Comparison of ENCODE assay signal across 8 cellular contexts in genomic region chr12:47757840-47758583, GRCh38. TPM values are rescaled to one million over a fixed set of nuclear protein-coding genes. Genes with fewer than 3 reads are reported as not detected.
DNase-seq lines count a peak whose midpoint lies in the region; ATAC-seq and TF ChIP-seq lines count a peak whose summit lies in the region.

No MANE protein-coding gene starts in this region.

- TF ChIP-seq EP300 in stomach (IDR thresholded peaks at IDR 0.05), result no peak

- no peak overlapping the region for H3K4me3 ChIP-seq in KMS-11 (IDR thresholded peaks at IDR 0.05; ENCODE audit: insufficient read depth, low read depth, low read length)
- H3K4me3 ChIP-seq in stomach, result peak overlapping the region; percentile 57 to 75 (median 60)

- H3K79me2 ChIP-seq in KMS-11 (ENCODE audit: insufficient read depth, low read depth), result no peaks in the 10 kb centered on the region

- H3K9me3 Mint-ChIP-seq in brain, result peaks cover 0 to 2% (median 0%) of the 10 kb centered on the region in 5 experiments

- H3K27ac Mint-ChIP-seq in brain, result peak overlapping the region; percentile 21 to 83 (median 71)

- ATAC-seq in HG02981 (IDR thresholded peaks at IDR 0.05; ENCODE audit: unreplicated experiment) (no peak), HG03095 (IDR thresholded peaks at IDR 0.05; ENCODE audit: unreplicated experiment) (no peak)

- DNase-seq in kidney tubule cell (ENCODE audit: low spot score), result peak; percentile 62
- peak; percentile 52 for DNase-seq in stomach
- no peak for DNase-seq in MV-4-11 (lab: John Stamatoyannopoulos, UW)
- no peak for DNase-seq in DMS 273 (lab: John Stamatoyannopoulos, UW; ENCODE audit: unreplicated experiment)

- H3K27me3 ChIP-seq in KMS-11 (ENCODE audit: insufficient read depth, low read depth) (no peaks in the 10 kb centered on the region), stomach (no peaks in the 10 kb centered on the region)

- H3K9me3 ChIP-seq in stomach, result no peaks in the 10 kb centered on the region

- H3K9ac ChIP-seq in KMS-11, result peak overlapping the region; percentile 69; the same call in 1 of the 2 replicates

- peaks cover 3% of the 10 kb centered on the region for H3K27me3 Mint-ChIP-seq in brain

- H3K27ac ChIP-seq in KMS-11 (no peak overlapping the region), stomach (peak overlapping the region; percentile 86 to 88 (median 88))

- H3K4me3 Mint-ChIP-seq in brain, result peak overlapping the region; percentile 75 to 81 (median 77)

- no peaks in the 10 kb centered on the region for H3K36me3 Mint-ChIP-seq in brain

- WGBS in stomach, 5 donors, result 23 to 47% (median 27%) methylated on average over 9 to 20 of the region's 20 CpGs

- TF ChIP-seq CTCF in KMS-11 (conservative IDR thresholded peaks at IDR 0.05; ENCODE audit: low read depth, low read length) (no peak), brain (conservative IDR thresholded peaks at IDR 0.05) (no peak), stomach (IDR thresholded peaks at IDR 0.05) (no peak)

- peak overlapping the region; percentile 94; the same call in 1 of the 2 replicates for H2AFZ ChIP-seq in KMS-11 (ENCODE audit: low read depth)

- intact Hi-C loops in stomach (cut with DNase I; ENCODE audit: low total_unique reads), result no loop called here

- H4K20me1 ChIP-seq in KMS-11 (ENCODE audit: insufficient read depth), result no peaks in the 10 kb centered on the region

- H3K4me1 Mint-ChIP-seq in brain, result peaks cover 62% of the 10 kb centered on the region

- TF ChIP-seq POLR2A in stomach (IDR thresholded peaks at IDR 0.05), result no peak

- H3K4me1 ChIP-seq in KMS-11 (ENCODE audit: low read depth, poor library complexity, severe bottlenecking) (peaks cover 64% of the 10 kb centered on the region), stomach (peaks cover 51 to 70% (median 67%) of the 10 kb centered on the region in 4 donors)

- no peaks in the 10 kb centered on the region for H3K36me3 ChIP-seq in KMS-11 (ENCODE audit: insufficient read depth)
- H3K36me3 ChIP-seq in stomach, result no peaks in the 10 kb centered on the region

- peak overlapping the region; percentile 74 for H3K4me2 ChIP-seq in KMS-11

RNA-seq across cellular contexts. Expression of gene RAPGEF3, which starts 0.7 kb away (rescaled TPM):
- polyA plus RNA-seq in brain (ENCODE audit: insufficient read depth, low read depth, low replicate concordance) (10.3 TPM), stomach (10 to 100 TPM; 21.2 to 33.1 (median 22.9) TPM)
- 100 to 1,000 TPM in 1 of 5 donors, 10 to 100 TPM in 4; 15.9 to 114 (median 25.0) TPM for total RNA-seq in stomach

RNA-seq across cellular contexts. Expression of gene SLC48A1, which starts 15.0 kb away (rescaled TPM):
- polyA plus RNA-seq in brain (ENCODE audit: insufficient read depth, low read depth, low replicate concordance) (77.4 TPM), stomach (10 to 100 TPM in 1 of 3 donors, 1 to 10 TPM in 2; 6.3 to 18.2 (median 9.4) TPM)
- 10 to 100 TPM in 3 of 5 donors, 1 to 10 TPM in 2; 2.3 to 29.0 (median 18.1) TPM for total RNA-seq in stomach

RNA-seq across cellular contexts. Expression of gene ENDOU, which starts 32.7 kb away (rescaled TPM):
- 0.80 TPM for polyA plus RNA-seq in brain (ENCODE audit: insufficient read depth, low read depth, low replicate concordance)
- total RNA-seq in stomach, result 1 to 10 TPM in 1 of 5 donors, not detected in 4; 1.8 TPM
- 1 to 10 TPM in 1 of 3 donors, not detected in 2; 7.6 TPM for polyA plus RNA-seq in stomach

RNA-seq across cellular contexts. Expression of gene RPAP3, which starts 52.2 kb away (rescaled TPM):
- polyA plus RNA-seq in brain (ENCODE audit: insufficient read depth, low read depth, low replicate concordance) (6.2 TPM), stomach (10 to 100 TPM in 1 of 3 donors, 1 to 10 TPM in 2; 7.9 to 10.8 (median 8.5) TPM)
- 10 to 100 TPM in 4 of 5 donors, 1 to 10 TPM in 1; 3.5 to 47.4 (median 17.3) TPM for total RNA-seq in stomach

Comparison
In these comparisons a context has a peak if more than half of its experiments do, and no peak if none do; other contexts are left out.
1. DNase-seq: peak in kidney tubule cell (single experiment) and stomach (single experiment); none in MV-4-11 (single experiment) and DMS 273 (single experiment).